14 cellular contexts compared by ENCODE assay signal in genomic region chr22:45201678-45202332, GRCh38. TPM values are rescaled to one million over a fixed set of nuclear protein-coding genes. Genes with fewer than 3 reads are reported as not detected.
DNase-seq lines count a peak whose midpoint lies in the region; ATAC-seq and TF ChIP-seq lines count a peak whose summit lies in the region.
"Had no signal": no experiment of that assay in that cellular context is flagged by ENCODE, and none has a peak within 500 bp of the region (broad histone marks: within the 10 kb centered on the region; RNA-seq: fewer than 3 reads in every experiment).

No MANE protein-coding gene starts in this region.

- no peak overlapping the region for H3K27ac Mint-ChIP-seq in endothelial cell (ENCODE audit: unreplicated experiment)
- H3K27ac Mint-ChIP-seq in T-cell: no peak overlapping the region
- H3K27ac Mint-ChIP-seq: activated T-cell treated with anti-CD3 and anti-CD28 coated beads, Interleukin-2, amount 50 U/mL, for 72 hours had no signal

- H3K4me1 Mint-ChIP-seq in endothelial cell (ENCODE audit: unreplicated experiment): no peaks in the 10 kb centered on the region
- H3K4me1 Mint-ChIP-seq in T-cell: no peaks in the 10 kb centered on the region

- H2AK5ac ChIP-seq in neuronal stem cell (ENCODE audit: low read depth, low read length): no peak overlapping the region

- H3K9me3 Mint-ChIP-seq in endothelial cell (ENCODE audit: unreplicated experiment) (no peaks in the 10 kb centered on the region), T-cell (no peaks in the 10 kb centered on the region)
- H3K9me3 Mint-ChIP-seq: activated T-cell treated with anti-CD3 and anti-CD28 coated beads, Interleukin-2, amount 50 U/mL, for 72 hours; dendritic cell treated with granulocyte-macrophage colony-stimulating factor and Interleukin-4, amounts not matched to agents 40 ng/mL and 50 ng/mL, for 4 days had no signal

- no peaks in the 10 kb centered on the region for H3K9me3 ChIP-seq in MG63
- no peaks in the 10 kb centered on the region for H3K9me3 ChIP-seq in neuronal stem cell (replicated peaks in 1 of 2; ENCODE audit: control insufficient read depth in 2 of 2, insufficient read depth in 1 of 2, low read depth in 1 of 2, low read length in 2 of 2)
- H3K9me3 ChIP-seq: thoracic aorta had no signal

- no peak overlapping the region for H3K23ac ChIP-seq in neuronal stem cell (ENCODE audit: low read depth, low read length, poor library complexity)

- no peak overlapping the region for H3K4me2 ChIP-seq in neuronal stem cell (ENCODE audit: insufficient read depth, low read length, poor library complexity, severe bottlenecking)

- no peak for ATAC-seq in T-cell (replicated peaks in 1 of 4)
- ATAC-seq: activated T-cell treated with anti-CD3 and anti-CD28 coated beads, Interleukin-2, amount 50 U/mL, for 72 hours had no signal

- no peak for TF ChIP-seq CTCF in C4-2B (conservative IDR thresholded peaks at IDR 0.05)
- TF ChIP-seq CTCF in endothelial cell (IDR thresholded peaks at IDR 0.05; ENCODE audit: unreplicated experiment): no peak

- no peak overlapping the region for H2AFZ ChIP-seq in neuronal stem cell (ENCODE audit: low read length)

- H3K4me3 ChIP-seq in MG63: no peak overlapping the region
- H3K4me3 ChIP-seq in neuronal stem cell (ENCODE audit: low read length in 2 of 2): no peak overlapping the region
- H3K4me3 ChIP-seq: thoracic aorta had no signal

- H3K14ac ChIP-seq in neuronal stem cell (ENCODE audit: low read length): no peak overlapping the region

- H2BK15ac ChIP-seq in neuronal stem cell (ENCODE audit: low read length): no peak overlapping the region

- no peak overlapping the region for H2BK5ac ChIP-seq in neuronal stem cell (ENCODE audit: low read length)

- H3K9ac ChIP-seq in neuronal stem cell (ENCODE audit: low read depth, low read length, poor library complexity): no peak overlapping the region

- H3K18ac ChIP-seq in neuronal stem cell (ENCODE audit: low read length): peak overlapping the region; percentile 24

- H3K27ac ChIP-seq in C4-2B (peak overlapping the region; percentile 30), neuronal stem cell (replicated peaks; ENCODE audit: low read length) (no peak overlapping the region)
- H3K27ac ChIP-seq: thoracic aorta had no signal

- H3K4me1 ChIP-seq in neuronal stem cell (ENCODE audit: control insufficient read depth in 2 of 2, insufficient read depth in 1 of 2, low read depth in 1 of 2, low read length in 2 of 2): peaks cover 0 to 9% of the 10 kb centered on the region in 2 donors

- POLR2A ChIA-PET in T-cell (lab: Charles Lee): no interaction called here

- H3K36me3 Mint-ChIP-seq in endothelial cell (ENCODE audit: low read depth, unreplicated experiment): peaks cover 15% of the 10 kb centered on the region
- peaks cover 35% of the 10 kb centered on the region for H3K36me3 Mint-ChIP-seq in T-cell

- no CpG with 5 or more reads among the region's 9 CpGs for WGBS in neuronal stem cell (ENCODE audit: extremely low coverage in 2 of 2, insufficient read length in 2 of 2, insufficient replicate concordance in 1 of 2), 2 donors

- H2BK12ac ChIP-seq in neuronal stem cell (ENCODE audit: low read length): no peak overlapping the region

- no peak overlapping the region for H4K8ac ChIP-seq in neuronal stem cell (ENCODE audit: low read depth, low read length)

- H4K91ac ChIP-seq in neuronal stem cell (ENCODE audit: low read depth, low read length, poor library complexity): no peak overlapping the region

- peak; percentile 67 for DNase-seq in MG63
- DNase-seq in endothelial cell (ENCODE audit: low spot score): no peak
- no peak for DNase-seq in neuronal stem cell (ENCODE audit: low spot score)
- no peak for DNase-seq in T-cell
- DNase-seq in NCI-H1436 (lab: John Stamatoyannopoulos, UW): no peak
- DNase-seq in amniotic stem cell (lab: John Stamatoyannopoulos, UW): no peak
- DNase-seq in COR-L47 (lab: John Stamatoyannopoulos, UW): no peak
- DNase-seq: activated T-cell treated with anti-CD3 and anti-CD28 coated beads, Interleukin-2, amount 50 U/mL, for 72 hours; DND-41; occipital lobe; stimulated activated CD4-positive, alpha-beta T cell treated with anti-CD3 and anti-CD28 coated beads, Interleukin-4, amount 100 ng/mL, for 1 hour had no signal

- H2BK120ac ChIP-seq in neuronal stem cell (ENCODE audit: low read depth, low read length): no peak overlapping the region

- peak overlapping the region; percentile 8 for H3K4me3 Mint-ChIP-seq in endothelial cell (ENCODE audit: unreplicated experiment)
- no peak overlapping the region for H3K4me3 Mint-ChIP-seq in T-cell
- H3K4me3 Mint-ChIP-seq: activated T-cell treated with anti-CD3 and anti-CD28 coated beads, Interleukin-2, amount 50 U/mL, for 72 hours; dendritic cell treated with granulocyte-macrophage colony-stimulating factor and Interleukin-4, amounts not matched to agents 40 ng/mL and 50 ng/mL, for 4 days had no signal

- H3K4ac ChIP-seq in neuronal stem cell (ENCODE audit: low read length): no peak overlapping the region

- CTCF ChIA-PET in T-cell (lab: Charles Lee): no interaction called here

- H3K27me3 ChIP-seq in MG63 (no peaks in the 10 kb centered on the region), neuronal stem cell (ENCODE audit: control insufficient read depth in 3 of 3, insufficient read depth in 3 of 3, low read depth in 1 of 3, low read length in 3 of 3) (no peaks in the 10 kb centered on the region)

- H3K36me3 ChIP-seq in MG63 (peaks cover 25% of the 10 kb centered on the region), neuronal stem cell (replicated peaks in 1 of 2; ENCODE audit: control insufficient read depth in 2 of 2, insufficient read depth in 2 of 2, low read length in 2 of 2) (peaks cover 16 to 34% of the 10 kb centered on the region in 2 donors)

- H3K79me1 ChIP-seq in neuronal stem cell (ENCODE audit: low read depth, low read length): peaks cover 3% of the 10 kb centered on the region

- H3K27me3 Mint-ChIP-seq in endothelial cell (ENCODE audit: unreplicated experiment): peaks cover 2% of the 10 kb centered on the region
- no peaks in the 10 kb centered on the region for H3K27me3 Mint-ChIP-seq in T-cell
- H3K27me3 Mint-ChIP-seq: dendritic cell treated with granulocyte-macrophage colony-stimulating factor and Interleukin-4, amounts not matched to agents 40 ng/mL and 50 ng/mL, for 4 days had no signal

RNA-seq across cellular contexts. Expression of gene NUP50, which starts 38.1 kb away (rescaled TPM):
- total RNA-seq in MG63 (2014; rRNA removed; shearing (Covaris generic); ENCODE audit: low replicate concordance): 32.6 and 33.7 TPM in 2 replicates
- total RNA-seq in endothelial cell (ENCODE audit: unreplicated experiment) (103 TPM), T-cell (100 to 1,000 TPM in 4 of 5 donors, 10 to 100 TPM in 1; 97.0 to 151 (median 126) TPM)
- polyA plus RNA-seq in neuronal stem cell (2013, experiment 1 of 2): 39.5 TPM
- 39.4 TPM for polyA plus RNA-seq in neuronal stem cell (2013, experiment 2 of 2)

RNA-seq across cellular contexts. Expression of gene KIAA0930, which starts 38.9 kb away (rescaled TPM):
- total RNA-seq in MG63 (2014; rRNA removed; shearing (Covaris generic); ENCODE audit: low replicate concordance): 64.1 and 85.1 TPM in 2 replicates
- 18.7 TPM for total RNA-seq in endothelial cell (ENCODE audit: unreplicated experiment)
- 62.1 TPM for polyA plus RNA-seq in neuronal stem cell (2013, experiment 1 of 2)
- 61.2 TPM for polyA plus RNA-seq in neuronal stem cell (2013, experiment 2 of 2)
- total RNA-seq in T-cell: 10 to 100 TPM; 21.2 to 40.2 (median 30.8) TPM
